2 cellular contexts compared by ENCODE assay signal in the genomic region with DNA sequence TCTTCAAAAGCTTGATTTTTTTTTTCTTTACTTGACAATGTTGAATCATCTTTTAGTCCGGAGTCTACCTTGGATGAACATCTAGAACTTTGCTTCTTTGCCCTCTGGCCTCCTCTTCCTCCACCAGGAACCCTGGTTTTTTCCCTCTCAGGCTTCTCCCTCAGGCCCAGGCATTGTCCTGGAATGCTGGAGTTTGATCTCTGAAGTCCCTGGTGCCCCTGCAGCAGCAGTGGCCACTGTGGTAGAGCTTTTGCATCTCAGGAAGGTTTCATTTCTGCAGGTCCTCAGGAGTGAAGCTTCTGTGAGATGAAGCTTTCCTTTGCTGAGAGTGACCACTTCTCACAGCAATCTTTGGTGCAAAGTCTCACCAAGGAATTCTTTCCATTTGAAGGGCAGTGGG.
A peak's percentile ranks its signal among the peaks of the same experiment; 100 is the strongest.
TF ChIP-seq lines count a peak whose summit lies in the region.

No MANE protein-coding gene starts in this region.

TF ChIP-seq in GM23338, 12 proteins besides CTCF, POLR2A, EP300 and RAD21 (continued from another document):
- TF ChIP-seq, protein P1, sequence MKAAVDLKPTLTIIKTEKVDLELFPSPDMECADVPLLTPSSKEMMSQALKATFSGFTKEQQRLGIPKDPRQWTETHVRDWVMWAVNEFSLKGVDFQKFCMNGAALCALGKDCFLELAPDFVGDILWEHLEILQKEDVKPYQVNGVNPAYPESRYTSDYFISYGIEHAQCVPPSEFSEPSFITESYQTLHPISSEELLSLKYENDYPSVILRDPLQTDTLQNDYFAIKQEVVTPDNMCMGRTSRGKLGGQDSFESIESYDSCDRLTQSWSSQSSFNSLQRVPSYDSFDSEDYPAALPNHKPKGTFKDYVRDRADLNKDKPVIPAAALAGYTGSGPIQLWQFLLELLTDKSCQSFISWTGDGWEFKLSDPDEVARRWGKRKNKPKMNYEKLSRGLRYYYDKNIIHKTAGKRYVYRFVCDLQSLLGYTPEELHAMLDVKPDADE (IDR thresholded peaks at IDR 0.05) = no peak

TF ChIP-seq in HepG2, 621 proteins besides CTCF, POLR2A, EP300 and RAD21 (continued from another document):
- TF ChIP-seq ZNF768 (CRISPR knock-in tag; IDR thresholded peaks at IDR 0.05) = no peak
- TF ChIP-seq CEBPG (CRISPR knock-in tag; IDR thresholded peaks at IDR 0.05) = no peak
- TF ChIP-seq ZNF234 (CRISPR knock-in tag; conservative IDR thresholded peaks at IDR 0.05) = no peak
- TF ChIP-seq, protein P2, sequence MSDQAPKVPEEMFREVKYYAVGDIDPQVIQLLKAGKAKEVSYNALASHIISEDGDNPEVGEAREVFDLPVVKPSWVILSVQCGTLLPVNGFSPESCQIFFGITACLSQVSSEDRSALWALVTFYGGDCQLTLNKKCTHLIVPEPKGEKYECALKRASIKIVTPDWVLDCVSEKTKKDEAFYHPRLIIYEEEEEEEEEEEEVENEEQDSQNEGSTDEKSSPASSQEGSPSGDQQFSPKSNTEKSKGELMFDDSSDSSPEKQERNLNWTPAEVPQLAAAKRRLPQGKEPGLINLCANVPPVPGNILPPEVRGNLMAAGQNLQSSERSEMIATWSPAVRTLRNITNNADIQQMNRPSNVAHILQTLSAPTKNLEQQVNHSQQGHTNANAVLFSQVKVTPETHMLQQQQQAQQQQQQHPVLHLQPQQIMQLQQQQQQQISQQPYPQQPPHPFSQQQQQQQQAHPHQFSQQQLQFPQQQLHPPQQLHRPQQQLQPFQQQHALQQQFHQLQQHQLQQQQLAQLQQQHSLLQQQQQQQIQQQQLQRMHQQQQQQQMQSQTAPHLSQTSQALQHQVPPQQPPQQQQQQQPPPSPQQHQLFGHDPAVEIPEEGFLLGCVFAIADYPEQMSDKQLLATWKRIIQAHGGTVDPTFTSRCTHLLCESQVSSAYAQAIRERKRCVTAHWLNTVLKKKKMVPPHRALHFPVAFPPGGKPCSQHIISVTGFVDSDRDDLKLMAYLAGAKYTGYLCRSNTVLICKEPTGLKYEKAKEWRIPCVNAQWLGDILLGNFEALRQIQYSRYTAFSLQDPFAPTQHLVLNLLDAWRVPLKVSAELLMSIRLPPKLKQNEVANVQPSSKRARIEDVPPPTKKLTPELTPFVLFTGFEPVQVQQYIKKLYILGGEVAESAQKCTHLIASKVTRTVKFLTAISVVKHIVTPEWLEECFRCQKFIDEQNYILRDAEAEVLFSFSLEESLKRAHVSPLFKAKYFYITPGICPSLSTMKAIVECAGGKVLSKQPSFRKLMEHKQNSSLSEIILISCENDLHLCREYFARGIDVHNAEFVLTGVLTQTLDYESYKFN (CRISPR knock-in tag; conservative IDR thresholded peaks at IDR 0.05) = 0 out of 2 replicates have a peak, but pooled peaks have one; percentile 21
- TF ChIP-seq SMYD3 (CRISPR knock-in tag; IDR thresholded peaks at IDR 0.05) = 0 out of 2 replicates have a peak, but pooled peaks have one; percentile 21
- TF ChIP-seq, protein P3, sequence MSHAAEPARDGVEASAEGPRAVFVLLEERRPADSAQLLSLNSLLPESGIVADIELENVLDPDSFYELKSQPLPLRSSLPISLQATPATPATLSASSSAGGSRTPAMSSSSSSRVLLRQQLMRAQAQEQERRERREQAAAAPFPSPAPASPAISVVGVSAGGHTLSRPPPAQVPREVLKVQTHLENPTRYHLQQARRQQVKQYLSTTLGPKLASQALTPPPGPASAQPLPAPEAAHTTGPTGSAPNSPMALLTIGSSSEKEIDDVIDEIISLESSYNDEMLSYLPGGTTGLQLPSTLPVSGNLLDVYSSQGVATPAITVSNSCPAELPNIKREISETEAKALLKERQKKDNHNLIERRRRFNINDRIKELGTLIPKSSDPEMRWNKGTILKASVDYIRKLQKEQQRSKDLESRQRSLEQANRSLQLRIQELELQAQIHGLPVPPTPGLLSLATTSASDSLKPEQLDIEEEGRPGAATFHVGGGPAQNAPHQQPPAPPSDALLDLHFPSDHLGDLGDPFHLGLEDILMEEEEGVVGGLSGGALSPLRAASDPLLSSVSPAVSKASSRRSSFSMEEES (CRISPR knock-in tag; IDR thresholded peaks at IDR 0.05) = no peak
- peak; percentile 69 for TF ChIP-seq HNF4A (CRISPR knock-in tag; IDR thresholded peaks at IDR 0.05)
- 0 out of 2 replicates have a peak, but pooled peaks have one; percentile 20 for TF ChIP-seq ZNF331 (CRISPR knock-in tag; IDR thresholded peaks at IDR 0.05)
- TF ChIP-seq ZSCAN29 (CRISPR knock-in tag; conservative IDR thresholded peaks at IDR 0.05) = no peak
- no peak for TF ChIP-seq YEATS2 (CRISPR knock-in tag; IDR thresholded peaks at IDR 0.05; ENCODE audit: borderline replicate concordance)
- TF ChIP-seq, protein P4, sequence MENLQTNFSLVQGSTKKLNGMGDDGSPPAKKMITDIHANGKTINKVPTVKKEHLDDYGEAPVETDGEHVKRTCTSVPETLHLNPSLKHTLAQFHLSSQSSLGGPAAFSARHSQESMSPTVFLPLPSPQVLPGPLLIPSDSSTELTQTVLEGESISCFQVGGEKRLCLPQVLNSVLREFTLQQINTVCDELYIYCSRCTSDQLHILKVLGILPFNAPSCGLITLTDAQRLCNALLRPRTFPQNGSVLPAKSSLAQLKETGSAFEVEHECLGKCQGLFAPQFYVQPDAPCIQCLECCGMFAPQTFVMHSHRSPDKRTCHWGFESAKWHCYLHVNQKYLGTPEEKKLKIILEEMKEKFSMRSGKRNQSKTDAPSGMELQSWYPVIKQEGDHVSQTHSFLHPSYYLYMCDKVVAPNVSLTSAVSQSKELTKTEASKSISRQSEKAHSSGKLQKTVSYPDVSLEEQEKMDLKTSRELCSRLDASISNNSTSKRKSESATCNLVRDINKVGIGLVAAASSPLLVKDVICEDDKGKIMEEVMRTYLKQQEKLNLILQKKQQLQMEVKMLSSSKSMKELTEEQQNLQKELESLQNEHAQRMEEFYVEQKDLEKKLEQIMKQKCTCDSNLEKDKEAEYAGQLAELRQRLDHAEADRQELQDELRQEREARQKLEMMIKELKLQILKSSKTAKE (CRISPR knock-in tag; IDR thresholded peaks at IDR 0.05; ENCODE audit: borderline replicate concordance) = no peak
- peak; percentile 77 for TF ChIP-seq TEAD3 (CRISPR knock-in tag; optimal IDR thresholded peaks at IDR 0.05; ENCODE audit: borderline replicate concordance)
- TF ChIP-seq, protein P5, sequence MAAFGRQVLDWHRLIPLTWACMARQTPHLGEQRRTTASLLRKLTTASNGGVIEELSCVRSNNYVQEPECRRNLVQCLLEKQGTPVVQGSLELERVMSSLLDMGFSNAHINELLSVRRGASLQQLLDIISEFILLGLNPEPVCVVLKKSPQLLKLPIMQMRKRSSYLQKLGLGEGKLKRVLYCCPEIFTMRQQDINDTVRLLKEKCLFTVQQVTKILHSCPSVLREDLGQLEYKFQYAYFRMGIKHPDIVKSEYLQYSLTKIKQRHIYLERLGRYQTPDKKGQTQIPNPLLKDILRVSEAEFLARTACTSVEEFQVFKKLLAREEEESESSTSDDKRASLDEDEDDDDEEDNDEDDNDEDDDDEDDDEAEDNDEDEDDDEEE (CRISPR knock-in tag; IDR thresholded peaks at IDR 0.05) = no peak
- TF ChIP-seq, protein P6, sequence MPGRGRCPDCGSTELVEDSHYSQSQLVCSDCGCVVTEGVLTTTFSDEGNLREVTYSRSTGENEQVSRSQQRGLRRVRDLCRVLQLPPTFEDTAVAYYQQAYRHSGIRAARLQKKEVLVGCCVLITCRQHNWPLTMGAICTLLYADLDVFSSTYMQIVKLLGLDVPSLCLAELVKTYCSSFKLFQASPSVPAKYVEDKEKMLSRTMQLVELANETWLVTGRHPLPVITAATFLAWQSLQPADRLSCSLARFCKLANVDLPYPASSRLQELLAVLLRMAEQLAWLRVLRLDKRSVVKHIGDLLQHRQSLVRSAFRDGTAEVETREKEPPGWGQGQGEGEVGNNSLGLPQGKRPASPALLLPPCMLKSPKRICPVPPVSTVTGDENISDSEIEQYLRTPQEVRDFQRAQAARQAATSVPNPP (CRISPR knock-in tag; IDR thresholded peaks at IDR 0.05) = no peak
- no peak for TF ChIP-seq ZNF567 (CRISPR knock-in tag; IDR thresholded peaks at IDR 0.05; ENCODE audit: borderline replicate concordance)
- TF ChIP-seq HNRNPL (IDR thresholded peaks at IDR 0.05; ENCODE audit: low read depth, low read length) = no peak
